23 cellular contexts compared by ENCODE assay signal in genomic region chr16:88979616-88980015, GRCh38. TPM values are rescaled to one million over a fixed set of nuclear protein-coding genes. Genes with fewer than 3 reads are reported as not detected.
"Had no signal": no experiment of that assay in that cellular context is flagged by ENCODE, and none has a peak within 500 bp of the region (broad histone marks: within the 10 kb centered on the region; RNA-seq: fewer than 3 reads in every experiment).

No MANE protein-coding gene starts in this region.

- H3K4me1 Mint-ChIP-seq: activated CD4-positive, alpha-beta T cell treated with anti-CD3 and anti-CD28 coated beads, Interleukin-2, amount 10 ng/mL, durations not matched to agents 24 days and 14 days; central memory CD8-positive, alpha-beta T cell; mesothelial cell of epicardium had no signal

- H3K9me3 Mint-ChIP-seq: activated CD4-positive, alpha-beta T cell treated with anti-CD3 and anti-CD28 coated beads, Interleukin-2, amount 10 ng/mL, durations not matched to agents 24 days and 14 days; activated CD8-positive, alpha-beta T cell treated with anti-CD3 and anti-CD28 coated beads for 36 hours; central memory CD8-positive, alpha-beta T cell; mesothelial cell of epicardium; natural killer cell had no signal

- H3K4me3 Mint-ChIP-seq: activated CD4-positive, alpha-beta T cell treated with anti-CD3 and anti-CD28 coated beads, Interleukin-2, amount 10 ng/mL, durations not matched to agents 24 days and 14 days; activated CD8-positive, alpha-beta T cell treated with anti-CD3 and anti-CD28 coated beads for 36 hours; activated naive CD8-positive, alpha-beta T cell; central memory CD8-positive, alpha-beta T cell; mesothelial cell of epicardium; T-helper 17 cell had no signal

- H3K27me3 ChIP-seq: upper lobe of left lung had no signal

- DNase-seq: activated CD4-positive, alpha-beta T cell treated with anti-CD3 and anti-CD28 coated beads, Interleukin-2, amount 10 ng/mL, durations not matched to agents 24 days and 14 days; activated CD8-positive, alpha-beta T cell treated with anti-CD3 and anti-CD28 coated beads for 36 hours; activated gamma-delta T cell treated with Interleukin-2 at 50 U/mL for 16 hours; activated T-cell treated with anti-CD3 and anti-CD28 coated beads, Interleukin-2, amount 50 U/mL, for 1 hour; dorsolateral prefrontal cortex; kidney glomerular epithelial cell; natural killer cell; sigmoid colon; stimulated activated CD4-positive, alpha-beta T cell treated with anti-CD3 and anti-CD28 coated beads, Interleukin-2, amount 100 ng/mL, for 48 hours; stimulated activated CD8-positive, alpha-beta memory T cell treated with anti-CD3 and anti-CD28 coated beads, Interleukin-4, amount 100 ng/mL, for 48 hours; stimulated activated naive CD8-positive, alpha-beta T cell treated with anti-CD3 and anti-CD28 coated beads, Interleukin-15, Interleukin-2, amounts not matched to agents 100 U/mL and 50 U/mL, for 24 hours; T-helper 17 cell had no signal

- H3K36me3 Mint-ChIP-seq: activated naive CD8-positive, alpha-beta T cell; mesothelial cell of epicardium; natural killer cell had no signal

- ATAC-seq: activated CD4-positive, CD25-positive, alpha-beta regulatory T cell treated with anti-CD3 and anti-CD28 coated beads, Interleukin-2, amount 50 U/mL, for 24 hours; left lung; stimulated activated naive CD8-positive, alpha-beta T cell treated with anti-CD3 and anti-CD28 coated beads, Interleukin-15, Interleukin-2, amounts not matched to agents 100 U/mL and 50 U/mL, for 24 hours had no signal

- H3K36me3 ChIP-seq: breast epithelium, esophagus muscularis mucosa, left lung, sigmoid colon, upper lobe of left lung had no signal

- H3K27ac Mint-ChIP-seq: activated CD4-positive, alpha-beta T cell treated with anti-CD3 and anti-CD28 coated beads, Interleukin-2, amount 10 ng/mL, durations not matched to agents 24 days and 14 days; activated CD8-positive, alpha-beta T cell treated with anti-CD3 and anti-CD28 coated beads for 36 hours; activated naive CD8-positive, alpha-beta T cell; mesothelial cell of epicardium; natural killer cell; T-helper 17 cell had no signal

- H3K9me3 ChIP-seq: breast epithelium, esophagus muscularis mucosa, left lung, sigmoid colon, upper lobe of left lung had no signal

- H3K27ac ChIP-seq: breast epithelium, dorsolateral prefrontal cortex, esophagus muscularis mucosa, left lung, sigmoid colon, upper lobe of left lung had no signal

- H3K4me3 ChIP-seq: breast epithelium, dorsolateral prefrontal cortex, esophagus muscularis mucosa, left lung, lung, sigmoid colon, upper lobe of left lung had no signal

- H3K4me1 ChIP-seq: breast epithelium, sigmoid colon had no signal

RNA-seq across cellular contexts. Expression of gene CBFA2T3, which starts 2.6 kb away (rescaled TPM):
- total RNA-seq: activated CD4-positive, alpha-beta T cell treated with anti-CD3 and anti-CD28 coated beads, Interleukin-2, amount 10 ng/mL, durations not matched to agents 24 days and 14 days; osteoblast; renal cortical epithelial cell had no signal
